8 cellular contexts compared by ENCODE assay signal in the genomic region with DNA sequence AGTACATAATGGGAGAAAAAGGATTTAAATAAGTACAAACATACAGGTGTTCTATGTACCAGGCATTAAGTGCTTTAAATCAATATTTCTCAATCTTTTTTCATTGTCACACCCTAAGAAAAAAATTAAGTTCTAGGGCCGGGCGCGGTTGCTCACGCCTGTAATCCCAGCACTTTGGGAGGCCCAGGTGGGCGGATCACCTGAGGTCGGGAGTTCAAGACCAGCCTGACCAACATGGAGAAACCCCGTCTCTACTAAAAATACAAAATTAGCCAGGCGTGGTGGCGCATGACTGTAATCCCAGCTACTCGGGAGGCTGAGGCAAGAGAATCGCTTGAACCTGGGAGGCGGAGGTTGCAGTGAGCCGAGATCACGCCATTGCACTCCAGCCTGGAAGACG. TPM values are rescaled to one million over a fixed set of nuclear protein-coding genes. Genes with fewer than 3 reads are reported as not detected.
DNase-seq lines count a peak whose midpoint lies in the region; ATAC-seq, FAIRE-seq and TF ChIP-seq lines count a peak whose summit lies in the region.
"Not testable (repeated sequence)": the region's sequence is repeated elsewhere in the genome, so short reads cannot be mapped to it uniquely, and the experiment has no call there.

No MANE protein-coding gene starts in this region.

- intact Hi-C loops in ascending aorta (cut with DNase I): not testable (repeated sequence)
- intact Hi-C loops in HepG2 (cut with micrococcal nuclease; ENCODE audit: unreplicated experiment): loop anchor here (2.0 kb wide), 1 partner anchor 68 kb away; the partner anchor contains the start of gene RBM15

- H3K4me2 ChIP-seq in HepG2 (ENCODE audit: low read depth, low read length): peak overlapping the region; percentile 93

- POLR2A ChIA-PET in HepG2 (lab: Yijun Ruan, JAX): interaction anchor here (1.6 kb wide), 1 partner anchor 67 kb away, joined by 9 read pairs; the partner anchor contains the start of gene RBM15

- H3K27me3 ChIP-seq in ascending aorta; HepG2 (ENCODE audit: control insufficient read depth in 1 of 2, insufficient read depth in 2 of 2, low read length in 2 of 2); thymus (ENCODE audit: control insufficient read depth, insufficient read depth): not testable (repeated sequence)

- H3K4me1 Mint-ChIP-seq in IgD-negative memory B cell: peaks cover 12 to 16% (median 15%) of the 10 kb centered on the region in 3 donors
- peaks cover 24% of the 10 kb centered on the region for H3K4me1 Mint-ChIP-seq in osteocyte (ENCODE audit: unreplicated experiment)

- H3K9me3 ChIP-seq in ascending aorta; HepG2 (ENCODE audit: low read length); thymus (ENCODE audit: control insufficient read depth): not testable (repeated sequence)

- not testable (repeated sequence) for TF ChIP-seq EP300 in HepG2 (IDR thresholded peaks at IDR 0.05; ENCODE audit: low read depth in 2 of 2, low read length in 2 of 2); HepG2 (CRISPR knock-in tag; IDR thresholded peaks at IDR 0.05; ENCODE audit: borderline replicate concordance)

- WGBS in HepG2 (ENCODE audit: low lambda C conversion rate): 17% methylated on average over 15 of the region's 15 CpGs
- WGBS in thymus: 93% methylated on average over 15 of the region's 15 CpGs

- in situ Hi-C loops in HepG2 (cut with HindIII; ENCODE audit: extremely low pct_ligation_motif_present, low pct_unique_long_range_greater_than_20kb): not testable (repeated sequence)

- BruUV-seq in HepG2 (replicated peaks; lab: Mats Ljungman, UMichigan): not testable (repeated sequence)

- TF ChIP-seq RAD21 in HepG2 (CRISPR knock-in tag; IDR thresholded peaks at IDR 0.05): not testable (repeated sequence)

- H3K4me3 Mint-ChIP-seq in IgD-negative memory B cell (peak overlapping the region; percentile 86 to 100 (median 99)), osteocyte (ENCODE audit: unreplicated experiment) (peak overlapping the region; percentile 99)

- not testable (repeated sequence) for DNase-seq in ascending aorta (ENCODE audit: low spot score in 2 of 2); epithelial cell of proximal tubule (ENCODE audit: low read depth); HepG2 (ENCODE audit: low spot score); osteocyte (ENCODE audit: extremely low spot score, unreplicated experiment)

- H3K36me3 ChIP-seq in ascending aorta: peaks cover 31 to 43% of the 10 kb centered on the region in 2 donors
- peaks cover 6 to 33% of the 10 kb centered on the region in 2 experiments; a peak in 4 of 5 replicates for H3K36me3 ChIP-seq in HepG2 (replicated peaks in 1 of 2; ENCODE audit: control insufficient read depth in 1 of 2, insufficient read depth in 2 of 2, low read length in 2 of 2)
- peaks cover 19% of the 10 kb centered on the region for H3K36me3 ChIP-seq in thymus (ENCODE audit: control insufficient read depth, insufficient read depth)

- peaks cover 21% of the 10 kb centered on the region for H3K79me2 ChIP-seq in HepG2 (ENCODE audit: insufficient read depth, low read length)

- not testable (repeated sequence) for FAIRE-seq in HepG2 (lab: Jason Lieb, UNC)

- not testable (repeated sequence) for H2AFZ ChIP-seq in HepG2 (ENCODE audit: low read length)

- H3K4me3 ChIP-seq in ascending aorta (peak overlapping the region; percentile 81 to 93), epithelial cell of proximal tubule (ENCODE audit: low read depth, low read length) (peak overlapping the region; percentile 89), HepG2 (replicated peaks in 1 of 3; ENCODE audit: insufficient read depth in 1 of 3, low read depth in 2 of 3, low read length in 3 of 3) (peak overlapping the region; percentile 90 to 98 (median 92)), thymus (ENCODE audit: low read length) (peak overlapping the region; percentile 86)

- CTCF ChIA-PET in HepG2 (lab: Yijun Ruan, JAX; ENCODE audit: low intra/inter-chr PET ratio, low total read pairs): not testable (repeated sequence)

- ATAC-seq in HepG2: not testable (repeated sequence)

- H3K27ac Mint-ChIP-seq in IgD-negative memory B cell (peak overlapping the region; percentile 63 to 100 (median 70)), osteocyte (ENCODE audit: unreplicated experiment) (peak overlapping the region; percentile 99)

- H3K27ac ChIP-seq in C4-2B (peak overlapping the region; percentile 91; the same call in 1 of the 2 replicates), VCaP (peak overlapping the region; percentile 89), ascending aorta (peak overlapping the region in 1 of 2 donors; percentile 96), HepG2 (ENCODE audit: extremely low read length, insufficient read depth, low read length) (peak overlapping the region; percentile 81)
- H3K27ac ChIP-seq in thymus (ENCODE audit: low read depth): not testable (repeated sequence)

- H3K27me3 Mint-ChIP-seq in IgD-negative memory B cell; osteocyte (ENCODE audit: unreplicated experiment): not testable (repeated sequence)

- not testable (repeated sequence) for TF ChIP-seq POLR2A in HepG2 (IDR thresholded peaks at IDR 0.05; ENCODE audit: insufficient read depth in 1 of 2, low read depth in 2 of 2, low read length in 2 of 2)

- H3K4me1 ChIP-seq in ascending aorta (peaks cover 9 to 16% of the 10 kb centered on the region in 2 donors), HepG2 (ENCODE audit: insufficient read depth, low read length) (peaks cover 24% of the 10 kb centered on the region)
- not testable (repeated sequence) for H3K4me1 ChIP-seq in thymus (ENCODE audit: control insufficient read depth, insufficient read depth, low read length)

- H3K9me3 Mint-ChIP-seq in IgD-negative memory B cell; osteocyte (ENCODE audit: unreplicated experiment): not testable (repeated sequence)

- not testable (repeated sequence) for H4K20me1 ChIP-seq in HepG2 (ENCODE audit: insufficient read depth, low read length)

- H3K9ac ChIP-seq in HepG2 (ENCODE audit: insufficient read depth, low read depth, low read length): peak overlapping the region; percentile 93

- H3K36me3 Mint-ChIP-seq in IgD-negative memory B cell (peaks cover 12% of the 10 kb centered on the region), osteocyte (ENCODE audit: unreplicated experiment) (peaks cover 11% of the 10 kb centered on the region)

- TF ChIP-seq CTCF in C4-2B (conservative IDR thresholded peaks at IDR 0.05); VCaP (conservative IDR thresholded peaks at IDR 0.05); ascending aorta (IDR thresholded peaks at IDR 0.05); epithelial cell of proximal tubule (conservative IDR thresholded peaks at IDR 0.05; ENCODE audit: low read depth, low read length); HepG2 (CRISPR knock-in tag; IDR thresholded peaks at IDR 0.05); osteocyte (IDR thresholded peaks at IDR 0.05): not testable (repeated sequence)

RNA-seq across cellular contexts. Expression of gene LAMTOR5, which starts 1.1 kb away (rescaled TPM):
- 366 TPM for polyA plus RNA-seq in IgD-negative memory B cell
- 21.7 TPM for total RNA-seq in ascending aorta
- 181 and 206 TPM in 2 replicates for total RNA-seq in epithelial cell of proximal tubule
- total RNA-seq in HepG2 (2016; rRNA removed; fragmentation: Illumina TruSeq; extraction: Trizol): 96.7 and 152 TPM in 2 replicates
- 61.9 and 65.5 TPM in 2 replicates for total RNA-seq in HepG2 (2016; cell fraction: cytosol; rRNA removed; fragmentation: Illumina TruSeq; extraction: Trizol; ENCODE audit: low read depth)
- total RNA-seq in HepG2 (2016; cell fraction: insoluble cytoplasmic fraction; rRNA removed; fragmentation: Illumina TruSeq; extraction: Trizol): 105 and 145 TPM in 2 replicates
- total RNA-seq in HepG2 (2016; cell fraction: membrane; rRNA removed; fragmentation: Illumina TruSeq; extraction: Trizol): 96.4 and 97.4 TPM in 2 replicates
- total RNA-seq in HepG2 (2016; cell fraction: nucleus; rRNA removed; fragmentation: Illumina TruSeq; extraction: Trizol): 46.3 and 47.2 TPM in 2 replicates
- 346 and 400 TPM in 2 replicates for polyA plus RNA-seq in HepG2 (2011; rRNA removed)
- polyA plus RNA-seq in HepG2 (2011; cell fraction: cytosol; rRNA removed): 412 and 427 TPM in 2 replicates
- 90.6 and 96.5 TPM in 2 replicates for polyA plus RNA-seq in HepG2 (2011; cell fraction: nucleus; rRNA removed)
- 204 and 237 TPM in 2 replicates for polyA plus RNA-seq in HepG2 (2012)
- polyA plus RNA-seq in HepG2 (2016; cell fraction: cytosol; fragmentation: Illumina TruSeq; extraction: Trizol; ENCODE audit: low read depth): 107 and 129 TPM in 2 replicates
- polyA plus RNA-seq in HepG2 (2016; cell fraction: insoluble cytoplasmic fraction; fragmentation: Illumina TruSeq; extraction: Trizol; ENCODE audit: low read depth): 246 and 265 TPM in 2 replicates
- polyA plus RNA-seq in HepG2 (2016; cell fraction: membrane; fragmentation: Illumina TruSeq; extraction: Trizol; ENCODE audit: low read depth): 142 and 171 TPM in 2 replicates
- polyA plus RNA-seq in HepG2 (2016; cell fraction: nucleus; fragmentation: Illumina TruSeq; extraction: Trizol; ENCODE audit: insufficient read depth, low read depth): 118 and 126 TPM in 2 replicates
- 90.1 and 139 TPM in 2 replicates for polyA minus RNA-seq in HepG2 (2011; rRNA and poly(A)+ RNA removed; ENCODE audit: low replicate concordance)
- polyA minus RNA-seq in HepG2 (2011; cell fraction: cytosol; rRNA and poly(A)+ RNA removed): 38.0 and 45.5 TPM in 2 replicates
- 36.7 and 44.5 TPM in 2 replicates for polyA minus RNA-seq in HepG2 (2011; cell fraction: nucleus; rRNA and poly(A)+ RNA removed)
- 125 and 127 TPM in 2 replicates for total RNA-seq in osteocyte
- 296 TPM for polyA plus RNA-seq in thymus

RNA-seq across cellular contexts. Expression of gene SLC16A4, which starts 15.6 kb away (rescaled TPM):
- 3.6 TPM for polyA plus RNA-seq in IgD-negative memory B cell
- 5.6 TPM for total RNA-seq in ascending aorta
- total RNA-seq in epithelial cell of proximal tubule: 9.2 and 12.4 TPM in 2 replicates
- 0.60 and 1.1 TPM in 2 replicates for total RNA-seq in HepG2 (2016; rRNA removed; fragmentation: Illumina TruSeq; extraction: Trizol)
- total RNA-seq in HepG2 (2016; cell fraction: cytosol; rRNA removed; fragmentation: Illumina TruSeq; extraction: Trizol; ENCODE audit: low read depth): 0.20 and 0.26 TPM in 2 replicates
- total RNA-seq in HepG2 (2016; cell fraction: insoluble cytoplasmic fraction; rRNA removed; fragmentation: Illumina TruSeq; extraction: Trizol): 0.49 and 0.63 TPM in 2 replicates
- 0.68 and 0.83 TPM in 2 replicates for total RNA-seq in HepG2 (2016; cell fraction: membrane; rRNA removed; fragmentation: Illumina TruSeq; extraction: Trizol)
- 0.72 and 1.0 TPM in 2 replicates for total RNA-seq in HepG2 (2016; cell fraction: nucleus; rRNA removed; fragmentation: Illumina TruSeq; extraction: Trizol)
- 1.5 and 1.6 TPM in 2 replicates for polyA plus RNA-seq in HepG2 (2011; rRNA removed)
- polyA plus RNA-seq in HepG2 (2011; cell fraction: cytosol; rRNA removed): 0.63 and 1.4 TPM in 2 replicates
- polyA plus RNA-seq in HepG2 (2011; cell fraction: nucleus; rRNA removed): 0.55 and 0.80 TPM in 2 replicates
- 0.76 and 1.2 TPM in 2 replicates for polyA plus RNA-seq in HepG2 (2012)
- 0.19 and 0.45 TPM in 2 replicates for polyA plus RNA-seq in HepG2 (2016; cell fraction: cytosol; fragmentation: Illumina TruSeq; extraction: Trizol; ENCODE audit: low read depth)
- 0.30 and 0.36 TPM in 2 replicates for polyA plus RNA-seq in HepG2 (2016; cell fraction: insoluble cytoplasmic fraction; fragmentation: Illumina TruSeq; extraction: Trizol; ENCODE audit: low read depth)
- 0.24 and 0.27 TPM in 2 replicates for polyA plus RNA-seq in HepG2 (2016; cell fraction: membrane; fragmentation: Illumina TruSeq; extraction: Trizol; ENCODE audit: low read depth)
- polyA plus RNA-seq in HepG2 (2016; cell fraction: nucleus; fragmentation: Illumina TruSeq; extraction: Trizol; ENCODE audit: insufficient read depth, low read depth): 0.74 and 0.92 TPM in 2 replicates
- polyA minus RNA-seq in HepG2 (2011; rRNA and poly(A)+ RNA removed; ENCODE audit: low replicate concordance): 0.54 and 2.2 TPM in 2 replicates
- 1.6 and 1.7 TPM in 2 replicates for polyA minus RNA-seq in HepG2 (2011; cell fraction: cytosol; rRNA and poly(A)+ RNA removed)
- 0.77 and 0.99 TPM in 2 replicates for polyA minus RNA-seq in HepG2 (2011; cell fraction: nucleus; rRNA and poly(A)+ RNA removed)
- 25.8 and 26.3 TPM in 2 replicates for total RNA-seq in osteocyte
- polyA plus RNA-seq in thymus: 2.8 TPM

RNA-seq across cellular contexts. Expression of gene PROK1, which starts 44.5 kb away (rescaled TPM):
- polyA plus RNA-seq in IgD-negative memory B cell: not detected
- total RNA-seq in ascending aorta: not detected
- total RNA-seq in epithelial cell of proximal tubule: not detected in 2 replicates
- total RNA-seq in HepG2 (2016; rRNA removed; fragmentation: Illumina TruSeq; extraction: Trizol): not detected in 2 replicates
- total RNA-seq in HepG2 (2016; cell fraction: cytosol; rRNA removed; fragmentation: Illumina TruSeq; extraction: Trizol; ENCODE audit: low read depth): not detected in 2 replicates
- not detected in 2 replicates for total RNA-seq in HepG2 (2016; cell fraction: insoluble cytoplasmic fraction; rRNA removed; fragmentation: Illumina TruSeq; extraction: Trizol)
- not detected in 2 replicates for total RNA-seq in HepG2 (2016; cell fraction: membrane; rRNA removed; fragmentation: Illumina TruSeq; extraction: Trizol)
- total RNA-seq in HepG2 (2016; cell fraction: nucleus; rRNA removed; fragmentation: Illumina TruSeq; extraction: Trizol): not detected in 2 replicates
- 0.07 TPM in 1 of 2 replicates, not detected in the other for polyA plus RNA-seq in HepG2 (2011; rRNA removed)
- polyA plus RNA-seq in HepG2 (2011; cell fraction: cytosol; rRNA removed): not detected in 2 replicates
- not detected in 2 replicates for polyA plus RNA-seq in HepG2 (2011; cell fraction: nucleus; rRNA removed)
- polyA plus RNA-seq in HepG2 (2012): not detected in 2 replicates
- polyA plus RNA-seq in HepG2 (2016; cell fraction: cytosol; fragmentation: Illumina TruSeq; extraction: Trizol; ENCODE audit: low read depth): not detected in 2 replicates
- polyA plus RNA-seq in HepG2 (2016; cell fraction: insoluble cytoplasmic fraction; fragmentation: Illumina TruSeq; extraction: Trizol; ENCODE audit: low read depth): not detected in 2 replicates
- not detected in 2 replicates for polyA plus RNA-seq in HepG2 (2016; cell fraction: membrane; fragmentation: Illumina TruSeq; extraction: Trizol; ENCODE audit: low read depth)
- not detected in 2 replicates for polyA plus RNA-seq in HepG2 (2016; cell fraction: nucleus; fragmentation: Illumina TruSeq; extraction: Trizol; ENCODE audit: insufficient read depth, low read depth)
- polyA minus RNA-seq in HepG2 (2011; rRNA and poly(A)+ RNA removed; ENCODE audit: low replicate concordance): not detected in 2 replicates
- polyA minus RNA-seq in HepG2 (2011; cell fraction: cytosol; rRNA and poly(A)+ RNA removed): not detected in 2 replicates
- not detected in 2 replicates for polyA minus RNA-seq in HepG2 (2011; cell fraction: nucleus; rRNA and poly(A)+ RNA removed)
- total RNA-seq in osteocyte: not detected in 2 replicates
- 0.50 TPM for polyA plus RNA-seq in thymus
